1 cellular context compared by ENCODE assay signal in the genomic region with DNA sequence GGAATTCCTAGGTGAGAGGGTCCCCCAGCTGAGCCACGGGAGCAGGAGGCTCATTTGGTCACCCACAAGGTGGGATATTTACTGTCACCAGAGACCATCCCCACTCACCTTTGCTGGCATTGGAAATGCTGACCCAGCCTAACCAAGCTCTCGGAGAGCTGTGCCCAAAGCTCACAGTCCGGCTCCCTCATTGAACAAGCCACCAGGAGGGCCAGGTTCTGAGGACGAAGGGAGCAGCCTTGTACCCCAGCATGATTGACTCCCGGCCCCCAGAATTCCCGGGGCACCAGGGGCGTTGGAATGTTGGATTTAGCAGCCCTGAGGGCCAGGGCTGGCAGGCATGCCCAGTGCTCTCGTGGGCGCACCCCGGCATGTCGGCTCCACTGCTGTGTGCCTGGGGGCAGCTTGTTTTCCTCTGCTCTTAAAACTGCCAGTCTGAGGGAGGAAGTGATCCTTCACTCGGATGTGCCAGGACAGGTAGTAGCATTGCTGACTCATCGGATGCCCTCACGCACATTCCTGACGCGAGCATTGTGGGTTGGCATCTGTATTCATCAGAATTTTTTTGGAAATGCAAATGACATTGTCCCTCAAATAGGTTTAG.
TF ChIP-seq lines count a peak whose summit lies in the region.

No MANE protein-coding gene starts in this region.

TF ChIP-seq in HCT116, 20 proteins besides CTCF, POLR2A, EP300 and RAD21 (continued from another document):
- TF ChIP-seq, protein P1, sequence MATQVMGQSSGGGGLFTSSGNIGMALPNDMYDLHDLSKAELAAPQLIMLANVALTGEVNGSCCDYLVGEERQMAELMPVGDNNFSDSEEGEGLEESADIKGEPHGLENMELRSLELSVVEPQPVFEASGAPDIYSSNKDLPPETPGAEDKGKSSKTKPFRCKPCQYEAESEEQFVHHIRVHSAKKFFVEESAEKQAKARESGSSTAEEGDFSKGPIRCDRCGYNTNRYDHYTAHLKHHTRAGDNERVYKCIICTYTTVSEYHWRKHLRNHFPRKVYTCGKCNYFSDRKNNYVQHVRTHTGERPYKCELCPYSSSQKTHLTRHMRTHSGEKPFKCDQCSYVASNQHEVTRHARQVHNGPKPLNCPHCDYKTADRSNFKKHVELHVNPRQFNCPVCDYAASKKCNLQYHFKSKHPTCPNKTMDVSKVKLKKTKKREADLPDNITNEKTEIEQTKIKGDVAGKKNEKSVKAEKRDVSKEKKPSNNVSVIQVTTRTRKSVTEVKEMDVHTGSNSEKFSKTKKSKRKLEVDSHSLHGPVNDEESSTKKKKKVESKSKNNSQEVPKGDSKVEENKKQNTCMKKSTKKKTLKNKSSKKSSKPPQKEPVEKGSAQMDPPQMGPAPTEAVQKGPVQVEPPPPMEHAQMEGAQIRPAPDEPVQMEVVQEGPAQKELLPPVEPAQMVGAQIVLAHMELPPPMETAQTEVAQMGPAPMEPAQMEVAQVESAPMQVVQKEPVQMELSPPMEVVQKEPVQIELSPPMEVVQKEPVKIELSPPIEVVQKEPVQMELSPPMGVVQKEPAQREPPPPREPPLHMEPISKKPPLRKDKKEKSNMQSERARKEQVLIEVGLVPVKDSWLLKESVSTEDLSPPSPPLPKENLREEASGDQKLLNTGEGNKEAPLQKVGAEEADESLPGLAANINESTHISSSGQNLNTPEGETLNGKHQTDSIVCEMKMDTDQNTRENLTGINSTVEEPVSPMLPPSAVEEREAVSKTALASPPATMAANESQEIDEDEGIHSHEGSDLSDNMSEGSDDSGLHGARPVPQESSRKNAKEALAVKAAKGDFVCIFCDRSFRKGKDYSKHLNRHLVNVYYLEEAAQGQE (IDR thresholded peaks at IDR 0.05; ENCODE audit: low read depth): no peak
- peak; percentile 73 for TF ChIP-seq SP1 (IDR thresholded peaks at IDR 0.05; ENCODE audit: low read depth)
- peak; percentile 80 for TF ChIP-seq FOSL1 (IDR thresholded peaks at IDR 0.05; ENCODE audit: low read depth)
- TF ChIP-seq EGR1 (IDR thresholded peaks at IDR 0.05; ENCODE audit: low read depth): no peak
- peak; percentile 86 for TF ChIP-seq JUND (IDR thresholded peaks at IDR 0.05)
- TF ChIP-seq CBX3 (IDR thresholded peaks at IDR 0.05; ENCODE audit: low read depth): peak; percentile 81; the same call in 1 of the 2 replicates
TF ChIP-seq in HCT116: peak in this region for 8.
